ENCODE assay signal across 21 cellular contexts in genomic region chr2:101057051-101057933, GRCh38.
"Had no signal": no experiment of that assay in that cellular context is flagged by ENCODE, and none has a peak within 500 bp of the region (broad histone marks: within the 10 kb centered on the region; RNA-seq: fewer than 3 reads in every experiment).

No MANE protein-coding gene starts in this region.

- H3K9ac ChIP-seq: neural progenitor cell had no signal

- H3K27me3 Mint-ChIP-seq: activated CD4-positive, alpha-beta memory T cell treated with anti-CD3 and anti-CD28 coated beads for 36 hours; type B pancreatic cell had no signal

- H3K36me3 Mint-ChIP-seq: activated CD4-positive, alpha-beta memory T cell treated with anti-CD3 and anti-CD28 coated beads for 36 hours; naive thymus-derived CD8-positive, alpha-beta T cell had no signal

- H3K9me3 ChIP-seq: lower lobe of right lung, spleen, thoracic aorta had no signal

- H3K4me3 ChIP-seq: cardiac muscle cell, lower lobe of right lung, neural progenitor cell, spleen, thoracic aorta had no signal

- ATAC-seq: activated T-cell treated with anti-CD3 and anti-CD28 coated beads, Interleukin-2, amount 50 U/mL, for 72 hours; lower lobe of right lung; naive thymus-derived CD8-positive, alpha-beta T cell had no signal

- H3K36me3 ChIP-seq: cardiac muscle cell, neural progenitor cell had no signal

- H3K27ac Mint-ChIP-seq: activated CD4-positive, alpha-beta memory T cell treated with anti-CD3 and anti-CD28 coated beads for 36 hours; activated naive CD4-positive, alpha-beta T cell treated with anti-CD3 and anti-CD28 coated beads for 36 hours; activated T-cell treated with anti-CD3 and anti-CD28 coated beads, Interleukin-2, amount 50 U/mL, for 72 hours; neural progenitor cell; type B pancreatic cell had no signal

- H3K4me1 ChIP-seq: neural progenitor cell had no signal

- H3K4me3 Mint-ChIP-seq: activated CD4-positive, alpha-beta memory T cell treated with anti-CD3 and anti-CD28 coated beads for 36 hours; activated naive CD4-positive, alpha-beta T cell treated with anti-CD3 and anti-CD28 coated beads for 36 hours; activated T-cell treated with anti-CD3 and anti-CD28 coated beads, Interleukin-2, amount 50 U/mL, for 72 hours; naive thymus-derived CD8-positive, alpha-beta T cell; neural progenitor cell; type B pancreatic cell had no signal

- H3K27me3 ChIP-seq: cardiac muscle cell, neural progenitor cell, spleen had no signal

- H3K4me2 ChIP-seq: neural progenitor cell had no signal

- H3K4me1 Mint-ChIP-seq: naive thymus-derived CD8-positive, alpha-beta T cell had no signal

- H3K27ac ChIP-seq: cardiac muscle cell, lower lobe of right lung, neural progenitor cell, spleen, thoracic aorta had no signal

- FAIRE-seq: endometrium, frontal cortex had no signal

- H2AFZ ChIP-seq: neural progenitor cell had no signal

- H3K9me3 Mint-ChIP-seq: activated CD4-positive, alpha-beta memory T cell treated with anti-CD3 and anti-CD28 coated beads for 36 hours; activated naive CD4-positive, alpha-beta T cell treated with anti-CD3 and anti-CD28 coated beads for 36 hours; activated T-cell treated with anti-CD3 and anti-CD28 coated beads, Interleukin-2, amount 50 U/mL, for 72 hours; naive thymus-derived CD8-positive, alpha-beta T cell; type B pancreatic cell had no signal

- DNase-seq: activated CD4-positive, alpha-beta memory T cell treated with anti-CD3 and anti-CD28 coated beads for 36 hours; activated CD4-positive, alpha-beta T cell treated with anti-CD3 and anti-CD28 coated beads for 48 hours; activated effector memory CD4-positive, alpha-beta T cell treated with Interleukin-2 at 50 U/mL for 16 hours; activated naive CD4-positive, alpha-beta T cell treated with anti-CD3 and anti-CD28 coated beads for 36 hours; activated T-cell treated with anti-CD3 and anti-CD28 coated beads, Interleukin-2, amount 50 U/mL, for 72 hours; amygdala; erythroblast; hippocampal formation; lower lobe of right lung; naive thymus-derived CD8-positive, alpha-beta T cell; retina; spleen; stimulated activated CD4-positive, alpha-beta T cell treated with anti-CD3 and anti-CD28 coated beads, Interleukin-4, amount 100 ng/mL, for 1 hour; stimulated activated naive CD4-positive, alpha-beta T cell treated with Interleukin-2 at 50 U/mL for 16 hours; T-helper 2 cell had no signal
